In the genomic region with DNA sequence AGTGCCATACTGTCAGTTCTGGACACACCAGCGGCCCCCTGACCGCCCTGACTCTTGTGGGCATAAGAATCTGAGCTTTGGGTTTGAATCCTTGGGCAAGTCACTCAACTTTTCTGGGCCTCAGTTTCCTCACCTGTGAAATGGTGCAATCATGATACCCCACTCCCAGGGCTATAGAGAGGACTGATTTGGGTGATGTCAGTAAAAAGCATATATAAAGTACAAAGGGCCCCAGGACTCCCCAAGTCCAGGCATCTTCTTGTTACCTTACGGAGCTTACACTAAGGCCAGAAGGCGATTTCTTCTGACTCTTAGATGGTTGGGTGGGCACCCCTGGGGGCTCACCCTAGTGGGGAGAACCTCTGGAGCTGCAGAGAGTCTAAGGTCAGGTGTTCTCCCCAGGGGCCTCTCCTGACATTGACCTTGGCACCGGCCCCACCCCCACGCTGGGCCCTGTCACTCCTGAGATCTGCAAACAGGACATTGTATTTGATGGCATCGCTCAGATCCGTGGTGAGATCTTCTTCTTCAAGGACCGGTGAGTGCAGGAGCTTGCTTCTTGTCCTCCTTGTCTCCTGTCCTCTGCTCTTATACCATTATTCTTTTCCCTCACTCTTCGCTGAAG, we compare ENCODE assay signal across 27 cellular contexts. TPM values are rescaled to one million over a fixed set of nuclear protein-coding genes. Genes with fewer than 3 reads are reported as not detected.
"Had no signal": no experiment of that assay in that cellular context is flagged by ENCODE, and none has a peak within 500 bp of the region (broad histone marks: within the 10 kb centered on the region; RNA-seq: fewer than 3 reads in every experiment).

No MANE protein-coding gene starts in this region.

- ATAC-seq: activated CD4-positive, alpha-beta T cell treated with anti-CD3 and anti-CD28 coated beads for 36 hours; foreskin keratinocyte; heart left ventricle; pancreas; psoas muscle had no signal

- H3K9me3 Mint-ChIP-seq: activated naive CD4-positive, alpha-beta T cell treated with anti-CD3 and anti-CD28 coated beads for 36 hours; activated naive CD8-positive, alpha-beta T cell treated with anti-CD3 and anti-CD28 coated beads for 36 hours; activated T-helper 1 cell treated with anti-CD3 and anti-CD28 coated beads, Interleukin-12 subunit alpha, Interleukin-12 subunit beta, Interleukin-2, Interleukin-4 antibody, amounts not matched to agents 30 ng/mL and 10 ng/mL and 1 ng/mL, durations not matched to agents 14 hours and 24 hours and 36 hours; brain; nephron progenitor cell had no signal

- DNase-seq: activated CD4-positive, alpha-beta T cell treated with anti-CD3 and anti-CD28 coated beads for 36 hours; activated CD4-positive, CD25-positive, alpha-beta regulatory T cell; activated effector memory CD4-positive, alpha-beta T cell treated with anti-CD3 and anti-CD28 coated beads, Interleukin-2, amount 50 U/mL, for 16 hours; activated naive CD4-positive, alpha-beta T cell treated with anti-CD3 and anti-CD28 coated beads for 36 hours; activated naive CD8-positive, alpha-beta T cell treated with anti-CD3 and anti-CD28 coated beads for 36 hours; activated T-cell treated with anti-CD3 and anti-CD28 coated beads, Interleukin-2, amount 50 U/mL, for 1 hour; aorta; cerebellar nuclear complex; colonic mucosa; effector memory CD4-positive, alpha-beta T cell; foreskin keratinocyte; heart left ventricle; kidney glomerular epithelial cell; naive B cell; nephron progenitor cell; pancreas; psoas muscle; stimulated activated CD4-positive, alpha-beta T cell treated with anti-CD3 and anti-CD28 coated beads, Interleukin-15, amount 100 ng/mL, for 24 hours; stimulated activated CD4-positive, alpha-beta T cell treated with anti-CD3 and anti-CD28 coated beads, Interleukin-2, amount 100 ng/mL, for 24 hours; stimulated activated naive CD4-positive, alpha-beta T cell had no signal

- H3K27me3 ChIP-seq: adrenal gland, cardiac muscle cell, colonic mucosa, foreskin keratinocyte, heart left ventricle, pancreas, tibial nerve had no signal

- H3K9me3 ChIP-seq: adrenal gland, colonic mucosa, heart left ventricle, neutrophil, pancreas, psoas muscle, tibial nerve had no signal

- H3K36me3 ChIP-seq: cardiac muscle cell, colonic mucosa, neutrophil, pancreas had no signal

- H3K27me3 Mint-ChIP-seq: activated CD4-positive, alpha-beta T cell treated with anti-CD3 and anti-CD28 coated beads for 36 hours; brain had no signal

- H3K4me1 ChIP-seq: colonic mucosa, pancreas, psoas muscle had no signal

- H3K4me1 Mint-ChIP-seq: activated CD4-positive, alpha-beta T cell treated with anti-CD3 and anti-CD28 coated beads for 36 hours; naive B cell had no signal

- H3K27ac ChIP-seq: cardiac muscle cell, colonic mucosa, foreskin keratinocyte, heart left ventricle, neutrophil, pancreas, psoas muscle had no signal

- H3K36me3 Mint-ChIP-seq: activated naive CD8-positive, alpha-beta T cell treated with anti-CD3 and anti-CD28 coated beads for 36 hours; naive B cell had no signal

- H3K27ac Mint-ChIP-seq: activated CD4-positive, alpha-beta T cell treated with anti-CD3 and anti-CD28 coated beads for 36 hours; activated naive CD4-positive, alpha-beta T cell treated with anti-CD3 and anti-CD28 coated beads for 36 hours; activated naive CD8-positive, alpha-beta T cell treated with anti-CD3 and anti-CD28 coated beads for 36 hours; activated T-helper 1 cell treated with anti-CD3 and anti-CD28 coated beads, Interleukin-12 subunit alpha, Interleukin-12 subunit beta, Interleukin-2, Interleukin-4 antibody, amounts not matched to agents 30 ng/mL and 10 ng/mL and 1 ng/mL, durations not matched to agents 14 hours and 24 hours and 36 hours; brain; naive B cell; nephron progenitor cell had no signal

- H3K4me3 ChIP-seq: adrenal gland, cardiac muscle cell, colonic mucosa, heart left ventricle, lung, pancreas, psoas muscle, tibial nerve had no signal

- H3K4me3 Mint-ChIP-seq: activated CD4-positive, alpha-beta T cell treated with anti-CD3 and anti-CD28 coated beads for 36 hours; activated naive CD4-positive, alpha-beta T cell treated with anti-CD3 and anti-CD28 coated beads for 36 hours; activated naive CD8-positive, alpha-beta T cell treated with anti-CD3 and anti-CD28 coated beads for 36 hours; activated T-helper 1 cell treated with anti-CD3 and anti-CD28 coated beads, Interleukin-12 subunit alpha, Interleukin-12 subunit beta, Interleukin-2, Interleukin-4 antibody, amounts not matched to agents 30 ng/mL and 10 ng/mL and 1 ng/mL, durations not matched to agents 14 hours and 24 hours and 36 hours; brain; naive B cell; nephron progenitor cell had no signal

RNA-seq across cellular contexts. Expression of a gene that starts 13.9 kb away (rescaled TPM):
- total RNA-seq: activated CD4-positive, alpha-beta T cell treated with anti-CD3 and anti-CD28 coated beads for 36 hours; activated naive CD4-positive, alpha-beta T cell treated with anti-CD3 and anti-CD28 coated beads for 36 hours; activated naive CD8-positive, alpha-beta T cell treated with anti-CD3 and anti-CD28 coated beads for 36 hours; activated T-helper 1 cell treated with anti-CD3 and anti-CD28 coated beads, Interleukin-12 subunit alpha, Interleukin-12 subunit beta, Interleukin-2, Interleukin-4 antibody, amounts not matched to agents 30 ng/mL and 10 ng/mL and 1 ng/mL, durations not matched to agents 14 hours and 24 hours and 36 hours had no signal
